ENCODE assay signal across 8 cellular contexts in the genomic region with DNA sequence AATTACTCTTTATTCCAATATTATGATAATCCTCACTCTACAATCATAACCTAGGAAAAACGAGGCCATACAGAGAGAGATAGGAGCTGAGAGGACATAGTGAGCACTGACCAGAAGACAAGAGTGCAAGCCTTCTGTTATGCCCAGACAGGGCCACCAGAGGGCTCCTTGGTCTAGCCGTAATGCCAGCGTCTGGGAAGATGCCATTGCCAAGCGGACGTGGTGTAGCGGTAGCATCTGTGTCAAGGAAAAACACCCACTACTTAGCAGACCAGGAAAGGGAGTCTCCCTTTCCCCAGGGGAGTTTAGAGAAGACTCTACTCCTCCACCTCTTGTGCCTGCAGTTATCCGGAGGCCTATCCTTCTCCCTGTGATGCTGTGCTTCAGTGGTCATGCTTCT.
DNase-seq lines count a peak whose midpoint lies in the region; FAIRE-seq and TF ChIP-seq lines count a peak whose summit lies in the region.
"Not testable (repeated sequence)": the region's sequence is repeated elsewhere in the genome, so short reads cannot be mapped to it uniquely, and the experiment has no call there.

No MANE protein-coding gene starts in this region.

- not testable (repeated sequence) for H3K27me3 Mint-ChIP-seq in neural progenitor cell (ENCODE audit: insufficient read depth, low read depth)

- not testable (repeated sequence) for TF ChIP-seq EP300 in SK-N-SH (IDR thresholded peaks at IDR 0.05; ENCODE audit: borderline replicate concordance in 1 of 2, low read depth in 1 of 2, low read length in 1 of 2); H1 (IDR thresholded peaks at IDR 0.05; ENCODE audit: borderline replicate concordance in 1 of 2, low read depth in 2 of 2, low read length in 2 of 2)

- not testable (repeated sequence) for H3K9ac ChIP-seq in NT2/D1 (ENCODE audit: insufficient read length, low read depth); SK-N-SH; H1 (replicated peaks in 1 of 4; ENCODE audit: extremely low read depth in 1 of 4, low read depth in 3 of 4, low read length in 3 of 4); neural progenitor cell

- H3K14ac ChIP-seq in H1 (ENCODE audit: insufficient read length), result not testable (repeated sequence)

- FAIRE-seq in H1 (lab: Jason Lieb, UNC), result not testable (repeated sequence)

- H4K20me1 ChIP-seq in SK-N-SH (ENCODE audit: insufficient read depth); H1 (replicated peaks in 1 of 2; ENCODE audit: control insufficient read depth in 1 of 2, insufficient read depth in 2 of 2, low read length in 2 of 2); neural progenitor cell (ENCODE audit: low read depth): not testable (repeated sequence)

- not testable (repeated sequence) for H3K4me1 ChIP-seq in NT2/D1 (ENCODE audit: insufficient read depth, insufficient read length); SK-N-SH (ENCODE audit: control insufficient read depth in 1 of 2, insufficient read depth in 2 of 2, low read depth in 1 of 2, low read length in 1 of 2); H1 (replicated peaks in 1 of 4; ENCODE audit: control insufficient read depth in 3 of 4, insufficient read depth in 4 of 4, low read length in 3 of 4); neural progenitor cell

- DNase-seq in COLO668 (lab: John Stamatoyannopoulos, UW; ENCODE audit: unreplicated experiment) (peak; percentile 4), HT1080 (ENCODE audit: low read depth) (peak; percentile 41), NCI-H1417 (lab: John Stamatoyannopoulos, UW) (peak in 2 of 3 experiments; percentile 1 to 2), NT2/D1 (ENCODE audit: low read depth, low spot score) (peak; percentile 13), H1 (ENCODE audit: low read depth in 1 of 2, low spot score in 2 of 2) (peak in 1 of 2 experiments; percentile 40)
- not testable (repeated sequence) for DNase-seq in SK-N-SH; neural progenitor cell (ENCODE audit: low spot score)

- H3K36me3 Mint-ChIP-seq in neural progenitor cell, result not testable (repeated sequence)

- H3K27ac Mint-ChIP-seq in neural progenitor cell, result not testable (repeated sequence)

- H2BK15ac ChIP-seq in H1 (ENCODE audit: low read length), result not testable (repeated sequence)

- not testable (repeated sequence) for H3K23ac ChIP-seq in H1 (ENCODE audit: insufficient read length)

- H3K4me1 Mint-ChIP-seq in neural progenitor cell, result not testable (repeated sequence)

- not testable (repeated sequence) for H3F3A ChIP-seq in SK-N-SH (replicated peaks; ENCODE audit: insufficient read depth); neural progenitor cell (ENCODE audit: low read depth)

- not testable (repeated sequence) for H3K4me2 ChIP-seq in SK-N-SH; H1 (ENCODE audit: insufficient read depth in 1 of 2, low read depth in 2 of 2, low read length in 2 of 2); neural progenitor cell

- POLR2A ChIA-PET in SK-N-SH (lab: Yijun Ruan, JAX); H1 (lab: Charles Lee; ENCODE audit: partially characterized antibody): not testable (repeated sequence)

- H3K4ac ChIP-seq in H1 (replicated peaks; ENCODE audit: insufficient read length, low read depth, low read length), result not testable (repeated sequence)

- not testable (repeated sequence) for H2AFZ ChIP-seq in SK-N-SH (ENCODE audit: low read depth); H1 (ENCODE audit: low read length); neural progenitor cell (replicated peaks)

- not testable (repeated sequence) for H4K8ac ChIP-seq in H1 (ENCODE audit: extremely low read depth, insufficient read depth, low read length)

- H2BK5ac ChIP-seq in H1 (ENCODE audit: low read depth, low read length), result not testable (repeated sequence)

- H2BK12ac ChIP-seq in H1 (ENCODE audit: low read depth, low read length), result not testable (repeated sequence)

- not testable (repeated sequence) for H3K79me2 ChIP-seq in SK-N-SH (ENCODE audit: insufficient read depth); H1 (ENCODE audit: control insufficient read depth in 1 of 2, insufficient read depth in 2 of 2, low read length in 2 of 2); neural progenitor cell (ENCODE audit: low read depth)

- H3K9me3 Mint-ChIP-seq in neural progenitor cell, result peaks cover 38% of the 10 kb centered on the region

- H3K4me3 ChIP-seq in NT2/D1 (ENCODE audit: insufficient read length, low read depth); SK-N-SH (ENCODE audit: low read depth in 2 of 2, low read length in 1 of 2); H1 (ENCODE audit: extremely low read depth in 1 of 4, insufficient read depth in 2 of 4, low read depth in 3 of 4, low read length in 4 of 4); neural progenitor cell: not testable (repeated sequence)

- TF ChIP-seq RAD21 in SK-N-SH (IDR thresholded peaks at IDR 0.05; ENCODE audit: low read length) (peak; percentile 54), H1 (IDR thresholded peaks at IDR 0.05 in 1 of 2, conservative IDR thresholded peaks at IDR 0.05 in 1 of 2; ENCODE audit: low read depth in 2 of 2, low read length in 2 of 2) (peak; percentile 27 to 42; a peak in 3 of 4 replicates)

- not testable (repeated sequence) for TF ChIP-seq POLR2A in H1 (IDR thresholded peaks at IDR 0.05; ENCODE audit: control extremely low read depth in 1 of 2, low read depth in 2 of 2, low read length in 2 of 2)

- not testable (repeated sequence) for H3K79me1 ChIP-seq in H1 (ENCODE audit: low read depth, low read length)

- H2AK5ac ChIP-seq in H1 (ENCODE audit: low read depth, low read length), result not testable (repeated sequence)

- H3K4me3 Mint-ChIP-seq in neural progenitor cell, result not testable (repeated sequence)

- not testable (repeated sequence) for H3K27ac ChIP-seq in SK-N-SH (ENCODE audit: low read depth in 2 of 2, low read length in 1 of 2); H1 (ENCODE audit: low read depth, low read length); neural progenitor cell

- H4K5ac ChIP-seq in H1 (ENCODE audit: insufficient read length, low read depth, low read length), result not testable (repeated sequence)

- not testable (repeated sequence) for H3K23me2 ChIP-seq in H1 (ENCODE audit: low read depth, low read length)

- H2BK20ac ChIP-seq in H1 (ENCODE audit: low read length), result not testable (repeated sequence)

- H3K9me3 ChIP-seq in NT2/D1 (ENCODE audit: insufficient read depth, low read length); SK-N-SH: not testable (repeated sequence)
- H3K9me3 ChIP-seq in H1 (ENCODE audit: insufficient read depth in 2 of 2, low read depth in 1 of 2, low read length in 1 of 2) (peaks cover 56 to 72% of the 10 kb centered on the region in 2 experiments), neural progenitor cell (ENCODE audit: low read depth) (peaks cover 21% of the 10 kb centered on the region)

- H3K18ac ChIP-seq in H1 (ENCODE audit: extremely low read depth, low read length), result not testable (repeated sequence)

- TF ChIP-seq CTCF in GM12873 (IDR thresholded peaks at IDR 0.05; ENCODE audit: insufficient read depth, low read depth, low read length, missing control alignments) (peak; percentile 47), SK-N-SH (IDR thresholded peaks at IDR 0.05) (peak; percentile 59), H1 (IDR thresholded peaks at IDR 0.05; ENCODE audit: control extremely low read depth in 1 of 3, insufficient read depth in 1 of 3, low read depth in 1 of 3, low read length in 3 of 3) (peak in 2 of 3 experiments; percentile 28 to 43; a peak in 2 of 4 replicates), neural progenitor cell (IDR thresholded peaks at IDR 0.05) (peak; percentile 5)

- H3K27me3 ChIP-seq in NT2/D1 (ENCODE audit: insufficient read depth, insufficient read length); SK-N-SH (ENCODE audit: insufficient read depth); H1 (replicated peaks in 1 of 4; ENCODE audit: control insufficient read depth in 3 of 4, extremely low read depth in 1 of 4, insufficient read depth in 3 of 4, low read length in 3 of 4); neural progenitor cell: not testable (repeated sequence)

- H3K9me2 ChIP-seq in SK-N-SH, result not testable (repeated sequence)

- H3K56ac ChIP-seq in H1 (replicated peaks; ENCODE audit: insufficient read length, low read depth, low read length), result not testable (repeated sequence)

- CTCF ChIA-PET in SK-N-SH (lab: Yijun Ruan, JAX), result interaction anchor here (1.0 kb wide), 2 partner anchors 9 to 13 kb away, joined by 3 to 4 read pairs; no protein-coding TSS in a partner anchor
- CTCF ChIA-PET in H1 (lab: Charles Lee; ENCODE audit: partially characterized antibody), result not testable (repeated sequence)

- H3K36me3 ChIP-seq in NT2/D1 (ENCODE audit: insufficient read depth, insufficient read length, low read length); SK-N-SH (replicated peaks in 1 of 2; ENCODE audit: control insufficient read depth in 1 of 2, insufficient read depth in 2 of 2, low read length in 1 of 2); H1 (ENCODE audit: control insufficient read depth in 2 of 4, insufficient read depth in 4 of 4, low read length in 3 of 4); neural progenitor cell: not testable (repeated sequence)

- not testable (repeated sequence) for H2BK120ac ChIP-seq in H1 (replicated peaks; ENCODE audit: low read depth, low read length)

- H4K91ac ChIP-seq in H1 (replicated peaks; ENCODE audit: insufficient read length, low read length), result not testable (repeated sequence)

- 6% methylated on average over 7 of the region's 7 CpGs for WGBS in SK-N-SH (ENCODE audit: low lambda C conversion rate)
- WGBS in H1 (ENCODE audit: extremely low coverage in 1 of 2, insufficient coverage in 1 of 2, insufficient read length in 1 of 2, insufficient replicate concordance in 2 of 2, low coverage in 1 of 2, low lambda C conversion rate in 2 of 2, missing lambda C conversion rate in 1 of 2), 2 experiments, result 77% methylated on average over 7 of the region's 7 CpGs; no CpG with 5 or more reads in 1 of the 2 experiments

TF ChIP-seq in SK-N-SH, 30 proteins besides CTCF, POLR2A, EP300 and RAD21:
- peak; percentile 28; the same call in 1 of the 2 replicates for TF ChIP-seq SMC3 (IDR thresholded peaks at IDR 0.05; ENCODE audit: low read depth, low read length)

Comparison
In these comparisons a context has a peak if more than half of its experiments do, and no peak if none do; other contexts are left out.
1. CTCF ChIP-seq: peak in every context shown above with its lines; median percentile 59 in SK-N-SH; 47 in GM12873; 36 in H1; 5 in neural progenitor cell.